In the genomic region with DNA sequence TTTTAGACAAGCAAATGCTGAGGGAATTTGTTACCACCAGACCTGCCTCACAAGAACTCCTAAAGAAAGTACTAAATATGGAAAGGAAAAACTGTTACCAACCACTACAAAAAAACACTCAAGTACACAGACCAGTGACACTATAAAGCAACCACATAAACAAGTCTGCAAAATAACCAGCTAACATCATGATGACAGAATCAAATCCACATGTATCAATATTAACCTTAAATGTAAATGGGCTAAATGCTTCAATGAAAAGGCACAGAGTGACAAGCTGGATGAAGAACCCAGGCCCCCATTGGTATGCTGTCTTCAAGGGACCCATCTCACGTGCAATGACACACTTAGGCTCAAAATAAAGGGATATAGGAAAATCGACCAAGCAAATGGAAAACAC, we compare ENCODE assay signal across 9 cellular contexts.
"Had no signal": no experiment of that assay in that cellular context is flagged by ENCODE, and none has a peak within 500 bp of the region (broad histone marks: within the 10 kb centered on the region; RNA-seq: fewer than 3 reads in every experiment).

No MANE protein-coding gene starts in this region.

- H3K27ac ChIP-seq: VCaP, WERI-Rb-1 had no signal

- ATAC-seq: activated CD4-positive, alpha-beta T cell treated with anti-CD3 and anti-CD28 coated beads for 36 hours; activated CD4-positive, CD25-positive, alpha-beta regulatory T cell treated with anti-CD3 and anti-CD28 coated beads, Interleukin-2, amount 50 U/mL, for 24 hours; activated CD8-positive, alpha-beta memory T cell treated with anti-CD3 and anti-CD28 coated beads, Interleukin-2, amount 10 ng/mL, durations not matched to agents 7 days and 5 days; activated CD8-positive, alpha-beta T cell treated with anti-CD3 and anti-CD28 coated beads for 36 hours; activated CD8-positive, alpha-beta T cell treated with anti-CD3 and anti-CD28 coated beads, Interleukin-2, amount 10 ng/mL, durations not matched to agents 7 days and 5 days; T-helper 17 cell; WTC11 had no signal

- H3K36me3 ChIP-seq: WERI-Rb-1 had no signal
